Comparison of ENCODE assay signal across 26 cellular contexts in genomic region chr4:59685626-59686025, GRCh38.
"Had no signal": no experiment of that assay in that cellular context is flagged by ENCODE, and none has a peak within 500 bp of the region (broad histone marks: within the 10 kb centered on the region; RNA-seq: fewer than 3 reads in every experiment).

No MANE protein-coding gene starts in this region.

- H3K27me3 ChIP-seq: hepatocyte, neural progenitor cell, ovary, right atrium auricular region, suprapubic skin, tibial artery, uterus had no signal

- H3K79me2 ChIP-seq: hepatocyte had no signal

- H3K36me3 Mint-ChIP-seq: naive thymus-derived CD8-positive, alpha-beta T cell; neural progenitor cell; stimulated activated effector memory CD8-positive, alpha-beta T cell treated with anti-CD3 and anti-CD28 coated beads, Interleukin-12 subunit alpha, Interleukin-12 subunit beta, amount 100 ng/mL, for 72 hours; type B pancreatic cell had no signal

- H3K36me3 ChIP-seq: lower lobe of right lung, neural progenitor cell, ovary, right atrium auricular region, suprapubic skin, thoracic aorta, tibial artery, uterus had no signal

- DNase-seq: islet precursor cell; left ventricle myocardium superior; lower lobe of right lung; mammary epithelial cell; mesenchymal stem cell; naive thymus-derived CD8-positive, alpha-beta T cell; ovary; stimulated activated CD4-positive, alpha-beta T cell treated with anti-CD3 and anti-CD28 coated beads, Interleukin-12 subunit alpha, Interleukin-12 subunit beta, amount 100 ng/mL, for 4 hours; stimulated activated CD4-positive, alpha-beta T cell treated with anti-CD3 and anti-CD28 coated beads, Interleukin-15, amount 100 ng/mL, for 24 hours; stimulated activated CD4-positive, alpha-beta T cell treated with anti-CD3 and anti-CD28 coated beads, Interleukin-2, amount 100 ng/mL, for 24 hours; stimulated activated CD4-positive, alpha-beta T cell treated with anti-CD3 and anti-CD28 coated beads, Interleukin-4, amount 100 ng/mL, for 24 hours; stimulated activated naive CD4-positive, alpha-beta T cell; tibial artery; uterus had no signal

- H3K4me3 Mint-ChIP-seq: naive thymus-derived CD8-positive, alpha-beta T cell; nephron; neural progenitor cell; stimulated activated effector memory CD8-positive, alpha-beta T cell treated with anti-CD3 and anti-CD28 coated beads, Interleukin-12 subunit alpha, Interleukin-12 subunit beta, amount 100 ng/mL, for 72 hours; stimulated activated naive CD8-positive, alpha-beta T cell treated with anti-CD3 and anti-CD28 coated beads, Interleukin-15, Interleukin-2, amounts not matched to agents 100 ng/mL and 50 ng/mL, for 24 hours; type B pancreatic cell had no signal

- H3K4me2 ChIP-seq: hepatocyte, neural progenitor cell had no signal

- H3K9ac ChIP-seq: neural progenitor cell had no signal

- H3K27ac ChIP-seq: hepatocyte, lower lobe of right lung, neural progenitor cell, ovary, right atrium auricular region, skin epidermis, suprapubic skin, thoracic aorta, tibial artery, uterus had no signal

- H3K4me1 Mint-ChIP-seq: naive thymus-derived CD8-positive, alpha-beta T cell; nephron; neural progenitor cell; stimulated activated effector memory CD8-positive, alpha-beta T cell treated with anti-CD3 and anti-CD28 coated beads, Interleukin-12 subunit alpha, Interleukin-12 subunit beta, amount 100 ng/mL, for 72 hours had no signal

- H3K4me3 ChIP-seq: hepatocyte, lower lobe of right lung, neural progenitor cell, ovary, right atrium auricular region, skin epidermis, suprapubic skin, thoracic aorta, tibial artery, uterus had no signal

- H3K9me3 ChIP-seq: lower lobe of right lung, ovary, right atrium auricular region, suprapubic skin, thoracic aorta, tibial artery, uterus had no signal

- H3K4me1 ChIP-seq: lower lobe of right lung, neural progenitor cell, right atrium auricular region, suprapubic skin, tibial artery, uterus had no signal

- H3K27ac Mint-ChIP-seq: naive thymus-derived CD8-positive, alpha-beta T cell; nephron; neural progenitor cell; progenitor cell of endocrine pancreas; stimulated activated effector memory CD8-positive, alpha-beta T cell treated with anti-CD3 and anti-CD28 coated beads, Interleukin-12 subunit alpha, Interleukin-12 subunit beta, amount 100 ng/mL, for 72 hours; stimulated activated naive CD8-positive, alpha-beta T cell treated with anti-CD3 and anti-CD28 coated beads, Interleukin-15, Interleukin-2, amounts not matched to agents 100 ng/mL and 50 ng/mL, for 24 hours; type B pancreatic cell had no signal

- H3K27me3 Mint-ChIP-seq: naive thymus-derived CD8-positive, alpha-beta T cell; progenitor cell of endocrine pancreas; stimulated activated naive CD8-positive, alpha-beta T cell treated with anti-CD3 and anti-CD28 coated beads, Interleukin-15, Interleukin-2, amounts not matched to agents 100 ng/mL and 50 ng/mL, for 24 hours; type B pancreatic cell had no signal

- H2AFZ ChIP-seq: hepatocyte, neural progenitor cell had no signal

- ATAC-seq: left ventricle myocardium superior; lower lobe of right lung; naive thymus-derived CD8-positive, alpha-beta T cell; sciatic nerve; stimulated activated effector memory CD8-positive, alpha-beta T cell treated with anti-CD3 and anti-CD28 coated beads, Interleukin-12 subunit alpha, Interleukin-12 subunit beta, amount 100 ng/mL, for 72 hours had no signal

- H3K9me3 Mint-ChIP-seq: nephron; neural progenitor cell; stimulated activated naive CD8-positive, alpha-beta T cell treated with anti-CD3 and anti-CD28 coated beads, Interleukin-15, Interleukin-2, amounts not matched to agents 100 ng/mL and 50 ng/mL, for 24 hours; type B pancreatic cell had no signal
